ENCODE assay signal across 21 cellular contexts in genomic region chr1:2180297-2181245, GRCh38. TPM values are rescaled to one million over a fixed set of nuclear protein-coding genes. Genes with fewer than 3 reads are reported as not detected.
DNase-seq lines count a peak whose midpoint lies in the region; ATAC-seq, FAIRE-seq and TF ChIP-seq lines count a peak whose summit lies in the region.
"Had no signal": no experiment of that assay in that cellular context is flagged by ENCODE, and none has a peak within 500 bp of the region (broad histone marks: within the 10 kb centered on the region; RNA-seq: fewer than 3 reads in every experiment).

No MANE protein-coding gene starts in this region.

- H3K9me3 Mint-ChIP-seq in type B pancreatic cell: no peaks in the 10 kb centered on the region
- H3K9me3 Mint-ChIP-seq: T-cell had no signal

- peaks cover 24 to 47% of the 10 kb centered on the region in 2 experiments for H3K36me3 ChIP-seq in HepG2 (replicated peaks in 1 of 2; ENCODE audit: control insufficient read depth in 1 of 2, insufficient read depth in 2 of 2, low read length in 2 of 2)
- no peaks in the 10 kb centered on the region for H3K36me3 ChIP-seq in right lobe of liver

- TF ChIP-seq EP300 in HepG2 (IDR thresholded peaks at IDR 0.05; ENCODE audit: low read depth in 2 of 2, low read length in 2 of 2) (no peak), HepG2 (CRISPR knock-in tag; IDR thresholded peaks at IDR 0.05; ENCODE audit: borderline replicate concordance) (no peak)

- DNase-seq in HepG2 (ENCODE audit: low spot score): no peak
- no peak for DNase-seq in right lobe of liver
- DNase-seq in T1000 (lab: John Stamatoyannopoulos, UW): peak; percentile 98
- no peak for DNase-seq in foreskin keratinocyte
- DNase-seq in GM20000 (ENCODE audit: low spot score): no peak
- no peak for DNase-seq in type B pancreatic cell (ENCODE audit: extremely low spot score, unreplicated experiment)
- DNase-seq: activated CD4-positive, alpha-beta T cell treated with anti-CD3 and anti-CD28 coated beads for 4 hours; body of pancreas; GF-D8; mucosa of descending colon; NCI-H1436; NCI-H2171 treated with DMSO at 0.1 percent for 48 hours; NCI-H748 treated with DMSO at 0.1 percent for 48 hours; SIG-M5; T-cell had no signal

- intact Hi-C loops in HepG2 (cut with micrococcal nuclease; ENCODE audit: unreplicated experiment) (no loop called here), right lobe of liver (cut with DNase I) (no loop called here)

- no peak for FAIRE-seq in HepG2 (lab: Jason Lieb, UNC)

- peaks cover 6% of the 10 kb centered on the region for H3K36me3 Mint-ChIP-seq in type B pancreatic cell

- H3K27me3 ChIP-seq in HepG2 (ENCODE audit: control insufficient read depth in 1 of 2, insufficient read depth in 2 of 2, low read length in 2 of 2): no peaks in the 10 kb centered on the region
- no peaks in the 10 kb centered on the region for H3K27me3 ChIP-seq in right lobe of liver
- H3K27me3 ChIP-seq in foreskin keratinocyte: no peaks in the 10 kb centered on the region
- H3K27me3 ChIP-seq: BLaER1 treated with 17β-estradiol and CSF1 and Interleukin-3, amounts not matched to agents 10 nM and 100 nM; body of pancreas; neutrophil; upper lobe of left lung had no signal

- TF ChIP-seq POLR2A in HepG2 (IDR thresholded peaks at IDR 0.05; ENCODE audit: insufficient read depth in 1 of 2, low read depth in 2 of 2, low read length in 2 of 2): no peak
- TF ChIP-seq POLR2A in right lobe of liver (IDR thresholded peaks at IDR 0.05): no peak

- H3K4me3 ChIP-seq in HepG2 (replicated peaks in 1 of 3; ENCODE audit: insufficient read depth in 1 of 3, low read depth in 2 of 3, low read length in 3 of 3) (no peak overlapping the region), right lobe of liver (no peak overlapping the region)
- H3K4me3 ChIP-seq: BLaER1 treated with 17β-estradiol and CSF1 and Interleukin-3, amounts not matched to agents 10 nM and 100 nM; body of pancreas; HAP-1; mucosa of descending colon; upper lobe of left lung had no signal

- in situ Hi-C loops in HepG2 (cut with HindIII; ENCODE audit: extremely low pct_ligation_motif_present, low pct_unique_long_range_greater_than_20kb): loop anchor here (25.0 kb wide), 1 partner anchor 332 kb away; no protein-coding TSS in a partner anchor

- TF ChIP-seq CTCF in HepG2 (CRISPR knock-in tag; IDR thresholded peaks at IDR 0.05): no peak
- no peak for TF ChIP-seq CTCF in right lobe of liver (IDR thresholded peaks at IDR 0.05)
- TF ChIP-seq CTCF in foreskin keratinocyte (conservative IDR thresholded peaks at IDR 0.05): no peak
- no peak for TF ChIP-seq CTCF in GM20000 (IDR thresholded peaks at IDR 0.05; ENCODE audit: extremely low read depth, missing control alignments)
- no peak for TF ChIP-seq CTCF in type B pancreatic cell (conservative IDR thresholded peaks at IDR 0.05)

- TF ChIP-seq RAD21 in HepG2 (CRISPR knock-in tag; IDR thresholded peaks at IDR 0.05): no peak

- no peak overlapping the region for H3K9ac ChIP-seq in HepG2 (ENCODE audit: insufficient read depth, low read depth, low read length)
- H3K9ac ChIP-seq: BLaER1 treated with 17β-estradiol and CSF1 and Interleukin-3, amounts not matched to agents 10 nM and 100 nM had no signal

- no TSS peak for BruUV-seq in HepG2 (replicated peaks; lab: Mats Ljungman, UMichigan)

- no peak overlapping the region for H3K4me3 Mint-ChIP-seq in type B pancreatic cell
- H3K4me3 Mint-ChIP-seq: T-cell had no signal

- H3K9me3 ChIP-seq in HepG2 (ENCODE audit: low read length) (no peaks in the 10 kb centered on the region), right lobe of liver (no peaks in the 10 kb centered on the region)
- H3K9me3 ChIP-seq: BLaER1 treated with 17β-estradiol and CSF1 and Interleukin-3, amounts not matched to agents 10 nM and 100 nM; body of pancreas; HAP-1; mucosa of descending colon; neutrophil; upper lobe of left lung had no signal

- whole genome bisulfite sequencing in HepG2 (ENCODE audit: low lambda C conversion rate): 95% methylated on average over 48 of the region's 58 CpGs
- 89% methylated on average over 21 of the region's 58 CpGs for WGBS in right lobe of liver (ENCODE audit: insufficient coverage, low coverage, low lambda C conversion rate, missing lambda C conversion rate)

- ATAC-seq in HepG2 (no peak), right lobe of liver (no peak), foreskin keratinocyte (peak; percentile 21), GM18858 (IDR thresholded peaks at IDR 0.05; ENCODE audit: unreplicated experiment) (no peak), GM18517 (IDR thresholded peaks at IDR 0.05; ENCODE audit: unreplicated experiment) (no peak)
- ATAC-seq: mucosa of descending colon, T-cell had no signal

- H4K20me1 ChIP-seq in HepG2 (ENCODE audit: insufficient read depth, low read length): no peaks in the 10 kb centered on the region

- H3K27me3 Mint-ChIP-seq in type B pancreatic cell: no peaks in the 10 kb centered on the region
- H3K27me3 Mint-ChIP-seq: T-cell had no signal

- H3K4me1 ChIP-seq in HepG2 (ENCODE audit: insufficient read depth, low read length) (no peaks in the 10 kb centered on the region), right lobe of liver (no peaks in the 10 kb centered on the region), foreskin keratinocyte (no peaks in the 10 kb centered on the region)
- H3K4me1 ChIP-seq: body of pancreas, HAP-1, upper lobe of left lung had no signal

- no peak overlapping the region for H3K4me2 ChIP-seq in HepG2 (ENCODE audit: low read depth, low read length)
- H3K4me2 ChIP-seq: BLaER1 treated with 17β-estradiol and CSF1 and Interleukin-3, amounts not matched to agents 10 nM and 100 nM had no signal

- H2AFZ ChIP-seq in HepG2 (ENCODE audit: low read length): no peak overlapping the region

- H3K27ac Mint-ChIP-seq in type B pancreatic cell: no peak overlapping the region
- H3K27ac Mint-ChIP-seq: T-cell had no signal

- H3K27ac ChIP-seq in HepG2 (ENCODE audit: extremely low read length, insufficient read depth, low read length) (no peak overlapping the region), right lobe of liver (no peak overlapping the region), foreskin keratinocyte (no peak overlapping the region)
- H3K27ac ChIP-seq: BLaER1 treated with 17β-estradiol and CSF1 and Interleukin-3, amounts not matched to agents 10 nM and 100 nM; body of pancreas; neutrophil; upper lobe of left lung had no signal

- CTCF ChIA-PET in HepG2 (lab: Yijun Ruan, JAX; ENCODE audit: low intra/inter-chr PET ratio, low total read pairs): no interaction called here

- H3K79me2 ChIP-seq in HepG2 (ENCODE audit: insufficient read depth, low read length): no peaks in the 10 kb centered on the region

- peaks cover 11% of the 10 kb centered on the region for H3K4me1 Mint-ChIP-seq in type B pancreatic cell (ENCODE audit: unreplicated experiment)

- POLR2A ChIA-PET in HepG2 (lab: Yijun Ruan, JAX): interaction anchor here (1.0 kb wide), 1 partner anchor 52 kb away, joined by 3 read pairs; no protein-coding TSS in a partner anchor

RNA-seq across cellular contexts. Expression of gene FAAP20, which starts 14.0 kb away (rescaled TPM):
- total RNA-seq in HepG2 (2016; rRNA removed; fragmentation: Illumina TruSeq; extraction: Trizol): 10.4 and 10.8 TPM in 2 replicates
- 25.8 and 31.3 TPM in 2 replicates for total RNA-seq in HepG2 (2016; cell fraction: cytosol; rRNA removed; fragmentation: Illumina TruSeq; extraction: Trizol; ENCODE audit: low read depth)
- total RNA-seq in HepG2 (2016; cell fraction: insoluble cytoplasmic fraction; rRNA removed; fragmentation: Illumina TruSeq; extraction: Trizol): 9.1 and 10.5 TPM in 2 replicates
- total RNA-seq in HepG2 (2016; cell fraction: membrane; rRNA removed; fragmentation: Illumina TruSeq; extraction: Trizol): 30.5 and 36.7 TPM in 2 replicates
- total RNA-seq in HepG2 (2016; cell fraction: nucleus; rRNA removed; fragmentation: Illumina TruSeq; extraction: Trizol): 7.4 and 9.0 TPM in 2 replicates
- 9.6 and 14.4 TPM in 2 replicates for polyA plus RNA-seq in HepG2 (2011; rRNA removed)
- 8.7 and 21.7 TPM in 2 replicates for polyA plus RNA-seq in HepG2 (2011; cell fraction: cytosol; rRNA removed)
- 37.4 and 44.6 TPM in 2 replicates for polyA plus RNA-seq in HepG2 (2011; cell fraction: nucleus; rRNA removed)
- 24.2 and 24.5 TPM in 2 replicates for polyA plus RNA-seq in HepG2 (2012)
- 237 and 239 TPM in 2 replicates for polyA plus RNA-seq in HepG2 (2016; cell fraction: cytosol; fragmentation: Illumina TruSeq; extraction: Trizol; ENCODE audit: low read depth)
- polyA plus RNA-seq in HepG2 (2016; cell fraction: insoluble cytoplasmic fraction; fragmentation: Illumina TruSeq; extraction: Trizol; ENCODE audit: low read depth): 38.7 and 46.2 TPM in 2 replicates
- polyA plus RNA-seq in HepG2 (2016; cell fraction: membrane; fragmentation: Illumina TruSeq; extraction: Trizol; ENCODE audit: low read depth): 156 and 163 TPM in 2 replicates
- 44.5 and 50.9 TPM in 2 replicates for polyA plus RNA-seq in HepG2 (2016; cell fraction: nucleus; fragmentation: Illumina TruSeq; extraction: Trizol; ENCODE audit: insufficient read depth, low read depth)
- 3.5 and 6.2 TPM in 2 replicates for polyA minus RNA-seq in HepG2 (2011; rRNA and poly(A)+ RNA removed; ENCODE audit: low replicate concordance)
- polyA minus RNA-seq in HepG2 (2011; cell fraction: cytosol; rRNA and poly(A)+ RNA removed): 5.6 and 7.3 TPM in 2 replicates
- polyA minus RNA-seq in HepG2 (2011; cell fraction: nucleus; rRNA and poly(A)+ RNA removed): 6.3 and 6.6 TPM in 2 replicates
- total RNA-seq in right lobe of liver: 10 to 100 TPM; 18.9 to 26.0 (median 24.4) TPM
- total RNA-seq in foreskin keratinocyte: 30.3 and 32.0 TPM in 2 replicates
- 82.5 and 103 TPM in 2 replicates for polyA plus RNA-seq in foreskin keratinocyte
- total RNA-seq in type B pancreatic cell (ENCODE audit: low replicate concordance): 45.8 and 73.8 TPM in 2 replicates

RNA-seq across cellular contexts. Expression of gene SKI, which starts 47.5 kb away (rescaled TPM):
- total RNA-seq in HepG2 (2016; rRNA removed; fragmentation: Illumina TruSeq; extraction: Trizol) (6.9 and 9.6 TPM in 2 replicates), right lobe of liver (10 to 100 TPM; 23.7 to 84.8 (median 31.4) TPM), foreskin keratinocyte (23.8 and 24.6 TPM in 2 replicates), type B pancreatic cell (ENCODE audit: low replicate concordance) (52.7 and 55.7 TPM in 2 replicates)
- total RNA-seq in HepG2 (2016; cell fraction: cytosol; rRNA removed; fragmentation: Illumina TruSeq; extraction: Trizol; ENCODE audit: low read depth): 3.4 and 6.3 TPM in 2 replicates
- total RNA-seq in HepG2 (2016; cell fraction: insoluble cytoplasmic fraction; rRNA removed; fragmentation: Illumina TruSeq; extraction: Trizol): 7.7 and 7.9 TPM in 2 replicates
- 4.6 and 5.7 TPM in 2 replicates for total RNA-seq in HepG2 (2016; cell fraction: membrane; rRNA removed; fragmentation: Illumina TruSeq; extraction: Trizol)
- 10.6 and 12.2 TPM in 2 replicates for total RNA-seq in HepG2 (2016; cell fraction: nucleus; rRNA removed; fragmentation: Illumina TruSeq; extraction: Trizol)
- polyA plus RNA-seq in HepG2 (2011; rRNA removed) (4.7 and 5.9 TPM in 2 replicates), foreskin keratinocyte (9.3 and 10.7 TPM in 2 replicates)
- 3.8 and 4.2 TPM in 2 replicates for polyA plus RNA-seq in HepG2 (2011; cell fraction: cytosol; rRNA removed)
- polyA plus RNA-seq in HepG2 (2011; cell fraction: nucleus; rRNA removed): 20.3 and 21.2 TPM in 2 replicates
- polyA plus RNA-seq in HepG2 (2012): 10.1 and 12.3 TPM in 2 replicates
- 0.60 and 0.83 TPM in 2 replicates for polyA plus RNA-seq in HepG2 (2016; cell fraction: cytosol; fragmentation: Illumina TruSeq; extraction: Trizol; ENCODE audit: low read depth)
- polyA plus RNA-seq in HepG2 (2016; cell fraction: insoluble cytoplasmic fraction; fragmentation: Illumina TruSeq; extraction: Trizol; ENCODE audit: low read depth): 16.7 and 23.3 TPM in 2 replicates
- 3.7 and 4.4 TPM in 2 replicates for polyA plus RNA-seq in HepG2 (2016; cell fraction: membrane; fragmentation: Illumina TruSeq; extraction: Trizol; ENCODE audit: low read depth)
- 33.8 and 34.3 TPM in 2 replicates for polyA plus RNA-seq in HepG2 (2016; cell fraction: nucleus; fragmentation: Illumina TruSeq; extraction: Trizol; ENCODE audit: insufficient read depth, low read depth)
- 4.4 and 14.7 TPM in 2 replicates for polyA minus RNA-seq in HepG2 (2011; rRNA and poly(A)+ RNA removed; ENCODE audit: low replicate concordance)
- polyA minus RNA-seq in HepG2 (2011; cell fraction: cytosol; rRNA and poly(A)+ RNA removed): 16.7 and 22.2 TPM in 2 replicates
- 10.9 and 12.1 TPM in 2 replicates for polyA minus RNA-seq in HepG2 (2011; cell fraction: nucleus; rRNA and poly(A)+ RNA removed)
